Comparison of ENCODE assay signal across 1 cellular context in genomic region chr11:61972112-61972795, GRCh38.
TF ChIP-seq lines count a peak whose summit lies in the region.

No MANE protein-coding gene starts in this region.

TF ChIP-seq in HepG2, 621 proteins besides CTCF, POLR2A, EP300 and RAD21 (continued from another document and continues in another):
- TF ChIP-seq KIAA2018 (CRISPR knock-in tag; IDR thresholded peaks at IDR 0.05; ENCODE audit: borderline replicate concordance) = 0 out of 2 replicates have a peak, but pooled peaks have one; percentile 56
- TF ChIP-seq CEBPZ (IDR thresholded peaks at IDR 0.05; ENCODE audit: low read length) = no peak
- no peak for TF ChIP-seq ZBTB37 (CRISPR knock-in tag; IDR thresholded peaks at IDR 0.05)
- 0 out of 2 replicates have a peak, but pooled peaks have one; percentile 10 for TF ChIP-seq ZNF263 (CRISPR knock-in tag; IDR thresholded peaks at IDR 0.05)
- peak; percentile 78; the same call in 1 of the 2 replicates for TF ChIP-seq ARID5B (CRISPR knock-in tag; IDR thresholded peaks at IDR 0.05)
- no peak for TF ChIP-seq ZBTB38 (CRISPR knock-in tag; IDR thresholded peaks at IDR 0.05)
- TF ChIP-seq SAFB2 (CRISPR knock-in tag; IDR thresholded peaks at IDR 0.05; ENCODE audit: borderline replicate concordance, low read depth) = 0 out of 2 replicates have a peak, but pooled peaks have one; percentile 84
- TF ChIP-seq NFIC (IDR thresholded peaks at IDR 0.05; ENCODE audit: low read length) = no peak
- TF ChIP-seq MXD4 (CRISPR knock-in tag; IDR thresholded peaks at IDR 0.05) = no peak
- TF ChIP-seq MLLT10 (CRISPR knock-in tag; IDR thresholded peaks at IDR 0.05) = no peak
- no peak for TF ChIP-seq WIZ (CRISPR knock-in tag; IDR thresholded peaks at IDR 0.05)
- TF ChIP-seq SALL1 (CRISPR knock-in tag; IDR thresholded peaks at IDR 0.05) = peak; percentile 13; the same call in 1 of the 2 replicates
- TF ChIP-seq SIX4 (CRISPR knock-in tag; IDR thresholded peaks at IDR 0.05) = 0 out of 2 replicates have a peak, but pooled peaks have one; percentile 4
- TF ChIP-seq RERE (CRISPR knock-in tag; IDR thresholded peaks at IDR 0.05; ENCODE audit: low read depth) = 0 out of 2 replicates have a peak, but pooled peaks have one; percentile 21
- TF ChIP-seq ZNF776 (CRISPR knock-in tag; IDR thresholded peaks at IDR 0.05) = no peak
- 0 out of 2 replicates have a peak, but pooled peaks have one; percentile 2 for TF ChIP-seq TMF1 (CRISPR knock-in tag; IDR thresholded peaks at IDR 0.05; ENCODE audit: low read depth)
- no peak for TF ChIP-seq SYNCRIP (IDR thresholded peaks at IDR 0.05; ENCODE audit: insufficient read depth, low read depth, low read length)
- no peak for TF ChIP-seq ELF3 (CRISPR knock-in tag; IDR thresholded peaks at IDR 0.05)
- TF ChIP-seq ZNF276 (CRISPR knock-in tag; IDR thresholded peaks at IDR 0.05; ENCODE audit: low read depth) = 0 out of 2 replicates have a peak, but pooled peaks have one; percentile 10
- no peak; the same call in 1 of the 2 replicates for TF ChIP-seq GABPB1 (CRISPR knock-in tag; IDR thresholded peaks at IDR 0.05)
- TF ChIP-seq KDM5B (CRISPR knock-in tag; IDR thresholded peaks at IDR 0.05; ENCODE audit: borderline replicate concordance) = 0 out of 2 replicates have a peak, but pooled peaks have one; percentile 46
- TF ChIP-seq ZNF672 (CRISPR knock-in tag; IDR thresholded peaks at IDR 0.05) = no peak
- TF ChIP-seq PAX8 (CRISPR knock-in tag; IDR thresholded peaks at IDR 0.05; ENCODE audit: borderline replicate concordance) = peak; percentile 80; the same call in 1 of the 2 replicates
- TF ChIP-seq ZNF564 (CRISPR knock-in tag; IDR thresholded peaks at IDR 0.05) = 0 out of 2 replicates have a peak, but pooled peaks have one; percentile 36
- no peak for TF ChIP-seq ZNF747 (CRISPR knock-in tag; IDR thresholded peaks at IDR 0.05; ENCODE audit: borderline replicate concordance)
- no peak; the same call in 1 of the 2 replicates for TF ChIP-seq FOXA3 (CRISPR knock-in tag; IDR thresholded peaks at IDR 0.05)
- no peak for TF ChIP-seq PRMT3 (CRISPR knock-in tag; IDR thresholded peaks at IDR 0.05; ENCODE audit: borderline replicate concordance, low read depth)
- peak; percentile 53 for TF ChIP-seq ZMAT3 (CRISPR knock-in tag; conservative IDR thresholded peaks at IDR 0.05)
- TF ChIP-seq AGO2 (optimal IDR thresholded peaks at IDR 0.05; ENCODE audit: low read depth, low read length) = no peak
- no peak for TF ChIP-seq AHR (CRISPR knock-in tag; IDR thresholded peaks at IDR 0.05)
- no peak for TF ChIP-seq ONECUT2 (CRISPR knock-in tag; IDR thresholded peaks at IDR 0.05)
- TF ChIP-seq IRX3 (CRISPR knock-in tag; IDR thresholded peaks at IDR 0.05; ENCODE audit: borderline replicate concordance, low read depth) = no peak
- no peak for TF ChIP-seq ZNF616 (CRISPR knock-in tag; IDR thresholded peaks at IDR 0.05; ENCODE audit: low read depth)
